In genomic region chr18:44309185-44309584, GRCh38 we compare ENCODE assay signal across 22 cellular contexts.
DNase-seq lines count a peak whose midpoint lies in the region; ATAC-seq and TF ChIP-seq lines count a peak whose summit lies in the region.
"Had no signal": no experiment of that assay in that cellular context is flagged by ENCODE, and none has a peak within 500 bp of the region (broad histone marks: within the 10 kb centered on the region; RNA-seq: fewer than 3 reads in every experiment).

No MANE protein-coding gene starts in this region.

- WGBS in esophagus squamous epithelium, 2 donors, result 34 to 45% methylated on average over 2 of the region's 2 CpGs

- no peak overlapping the region for H3K4me3 ChIP-seq in fibroblast of pulmonary artery (replicated peaks; ENCODE audit: low read depth, low read length)
- H3K4me3 ChIP-seq in esophagus squamous epithelium, result no peak overlapping the region
- H3K4me3 ChIP-seq: BLaER1 treated with 17β-estradiol and CSF1 and Interleukin-3, amounts not matched to agents 10 nM and 100 nM; MG63; prostate gland; tibial artery had no signal

- H3K4me1 ChIP-seq in esophagus squamous epithelium, result no peaks in the 10 kb centered on the region
- H3K4me1 ChIP-seq: BLaER1 treated with 17β-estradiol and CSF1 and Interleukin-3, amounts not matched to agents 10 nM and 100 nM; prostate gland had no signal

- no peaks in the 10 kb centered on the region for H3K36me3 ChIP-seq in esophagus squamous epithelium
- H3K36me3 ChIP-seq: BLaER1 treated with 17β-estradiol and CSF1 and Interleukin-3, amounts not matched to agents 10 nM and 100 nM; MG63; prostate gland; tibial artery had no signal

- H3K27ac ChIP-seq in esophagus squamous epithelium, result no peak overlapping the region
- H3K27ac ChIP-seq: BLaER1 treated with 17β-estradiol and CSF1 and Interleukin-3, amounts not matched to agents 10 nM and 100 nM; prostate gland; RWPE1 had no signal

- intact Hi-C loops in esophagus squamous epithelium (cut with DNase I), result no loop called here

- no peak for TF ChIP-seq CTCF in fibroblast of pulmonary artery (IDR thresholded peaks at IDR 0.05; ENCODE audit: low read length, missing control alignments)
- TF ChIP-seq CTCF in esophagus squamous epithelium (IDR thresholded peaks at IDR 0.05), result no peak

- TF ChIP-seq POLR2A in esophagus squamous epithelium (IDR thresholded peaks at IDR 0.05), result no peak

- H3K27me3 ChIP-seq in esophagus squamous epithelium, result no peaks in the 10 kb centered on the region
- H3K27me3 ChIP-seq: BLaER1 treated with 17β-estradiol and CSF1 and Interleukin-3, amounts not matched to agents 10 nM and 100 nM; MG63; tibial artery had no signal

- no peaks in the 10 kb centered on the region for H3K9me3 ChIP-seq in esophagus squamous epithelium
- H3K9me3 ChIP-seq: prostate gland, tibial artery had no signal

- DNase-seq in GM04504 (ENCODE audit: low read depth) (peak; percentile 3), astrocyte of the hippocampus (ENCODE audit: low read depth, low spot score) (peak; percentile 19), fibroblast of pulmonary artery (ENCODE audit: low read depth) (peak; percentile 60), renal cortical epithelial cell (ENCODE audit: low read depth) (peak; percentile 13), esophagus squamous epithelium (lab: John Stamatoyannopoulos, UW) (no peak), kidney glomerular epithelial cell (lab: John Stamatoyannopoulos, UW) (no peak), pons (ENCODE audit: low spot score) (no peak)
- DNase-seq: activated CD4-positive, alpha-beta memory T cell treated with anti-CD3 and anti-CD28 coated beads for 36 hours; activated T-cell treated with anti-CD3 and anti-CD28 coated beads, Interleukin-2, amount 50 U/mL, for 24 hours; DMS153; effector CD8-positive, alpha-beta T cell; immature natural killer cell; MG63; natural killer cell; NCI-H1694; stimulated activated naive B cell treated with anti-CD40 and anti-IgM and Interleukin-4, amounts not matched to agents 10 μg/mL and 1 μg/mL and 100 μg/mL, for 72 hours; T-helper 1 cell; tibial artery had no signal

- no peak for ATAC-seq in HG02588 (IDR thresholded peaks at IDR 0.05; ENCODE audit: unreplicated experiment)
- ATAC-seq: natural killer cell; stimulated activated naive B cell treated with anti-CD40 and anti-IgM and Interleukin-4, amounts not matched to agents 10 μg/mL and 1 μg/mL and 100 μg/mL, for 72 hours had no signal

Comparison
In these comparisons a context has a peak if more than half of its experiments do, and no peak if none do; other contexts are left out.
1. DNase-seq: peak in GM04504 (single experiment), astrocyte of the hippocampus (single experiment), fibroblast of pulmonary artery (single experiment) and renal cortical epithelial cell (single experiment); none in esophagus squamous epithelium (single experiment), kidney glomerular epithelial cell (single experiment) and pons (single experiment).